ENCODE assay signal across 12 cellular contexts in the genomic region with DNA sequence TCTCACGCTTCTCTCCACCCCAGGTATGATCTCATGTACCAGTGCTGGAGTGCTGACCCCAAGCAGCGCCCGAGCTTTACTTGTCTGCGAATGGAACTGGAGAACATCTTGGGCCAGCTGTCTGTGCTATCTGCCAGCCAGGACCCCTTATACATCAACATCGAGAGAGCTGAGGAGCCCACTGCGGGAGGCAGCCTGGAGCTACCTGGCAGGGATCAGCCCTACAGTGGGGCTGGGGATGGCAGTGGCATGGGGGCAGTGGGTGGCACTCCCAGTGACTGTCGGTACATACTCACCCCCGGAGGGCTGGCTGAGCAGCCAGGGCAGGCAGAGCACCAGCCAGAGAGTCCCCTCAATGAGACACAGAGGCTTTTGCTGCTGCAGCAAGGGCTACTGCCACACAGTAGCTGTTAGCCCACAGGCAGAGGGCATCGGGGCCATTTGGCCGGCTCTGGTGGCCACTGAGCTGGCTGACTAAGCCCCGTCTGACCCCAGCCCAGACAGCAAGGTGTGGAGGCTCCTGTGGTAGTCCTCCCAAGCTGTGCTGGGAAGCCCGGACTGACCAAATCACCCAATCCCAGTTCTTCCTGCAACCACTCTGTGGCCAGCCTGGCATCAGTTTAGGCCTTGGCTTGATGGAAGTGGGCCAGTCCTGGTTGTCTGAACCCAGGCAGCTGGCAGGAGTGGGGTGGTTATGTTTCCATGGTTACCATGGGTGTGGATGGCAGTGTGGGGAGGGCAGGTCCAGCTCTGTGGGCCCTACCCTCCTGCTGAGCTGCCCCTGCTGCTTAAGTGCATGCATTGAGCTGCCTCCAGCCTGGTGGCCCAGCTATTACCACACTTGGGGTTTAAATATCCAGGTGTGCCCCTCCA. TPM values are rescaled to one million over a fixed set of nuclear protein-coding genes. Genes with fewer than 3 reads are reported as not detected.
DNase-seq lines count a peak whose midpoint lies in the region; ATAC-seq and TF ChIP-seq lines count a peak whose summit lies in the region.
"Had no signal": no experiment of that assay in that cellular context is flagged by ENCODE, and none has a peak within 500 bp of the region (broad histone marks: within the 10 kb centered on the region; RNA-seq: fewer than 3 reads in every experiment).

No MANE protein-coding gene starts in this region.

- no TSS peak for BruUV-seq in Calu3 (replicated peaks; lab: Mats Ljungman, UMichigan)

- no peaks in the 10 kb centered on the region for H3K27me3 Mint-ChIP-seq in Calu3 (ENCODE audit: unreplicated experiment)
- H3K27me3 Mint-ChIP-seq: brain had no signal

- no peaks in the 10 kb centered on the region for H3K9me3 ChIP-seq in HAP-1

- in situ Hi-C loops in HAP-1 (cut with MboI; ENCODE audit: low sequenced_read_pairs): no loop called here

- peak in 11 of 14 donors; percentile 19 to 65 (median 48) for DNase-seq in C1 segment of cervical spinal cord (lab: John Stamatoyannopoulos, UW)
- peak; percentile 57 for DNase-seq in NCI-H2196 (lab: John Stamatoyannopoulos, UW; ENCODE audit: unreplicated experiment)
- peak; percentile 42 for DNase-seq in foreskin melanocyte
- no peak for DNase-seq in omental fat pad (ENCODE audit: low spot score)
- no peak for DNase-seq in NCI-H82 (lab: John Stamatoyannopoulos, UW)
- no peak for DNase-seq in HAP-1 (ENCODE audit: low spot score in 2 of 2)
- no peak for DNase-seq in Calu3
- no peak for DNase-seq in HuH-7 (ENCODE audit: low spot score)
- DNase-seq: naive thymus-derived CD4-positive, alpha-beta T cell; NCI-H526 treated with DMSO at 0.1 percent for 48 hours had no signal

- no peak overlapping the region for H3K27ac Mint-ChIP-seq in Calu3 (ENCODE audit: unreplicated experiment)
- H3K27ac Mint-ChIP-seq: naive thymus-derived CD4-positive, alpha-beta T cell had no signal

- TF ChIP-seq CTCF in omental fat pad (IDR thresholded peaks at IDR 0.05): no peak
- TF ChIP-seq CTCF in Calu3 (IDR thresholded peaks at IDR 0.05; ENCODE audit: unreplicated experiment): no peak

- no peaks in the 10 kb centered on the region for H3K9me3 Mint-ChIP-seq in Calu3 (ENCODE audit: low read depth, unreplicated experiment)
- H3K9me3 Mint-ChIP-seq: brain had no signal

- ATAC-seq in omental fat pad (ENCODE audit: low FRiP score): peak; percentile 34
- ATAC-seq: naive thymus-derived CD4-positive, alpha-beta T cell had no signal

- H3K36me3 ChIP-seq in HAP-1 (replicated peaks): peaks cover 39% of the 10 kb centered on the region

- H3K4me3 ChIP-seq in HAP-1: no peak overlapping the region
- H3K4me3 ChIP-seq: SK-N-MC had no signal

- no peaks in the 10 kb centered on the region for H3K4me1 ChIP-seq in HAP-1

- no peaks in the 10 kb centered on the region for H3K36me3 Mint-ChIP-seq in Calu3 (ENCODE audit: insufficient read depth, unreplicated experiment)
- H3K36me3 Mint-ChIP-seq: naive thymus-derived CD4-positive, alpha-beta T cell had no signal

- no peak overlapping the region for H3K4me3 Mint-ChIP-seq in Calu3 (ENCODE audit: low read depth, unreplicated experiment)
- H3K4me3 Mint-ChIP-seq: brain; naive thymus-derived CD4-positive, alpha-beta T cell had no signal

- CTCF ChIA-PET in Calu3 (lab: Charles Lee): interaction anchor here (0.5 to 0.6 kb wide), 2 partner anchors 25 to 156 kb away, joined by 4 to 6 read pairs; no protein-coding TSS in a partner anchor

- no peaks in the 10 kb centered on the region for H3K27me3 ChIP-seq in HAP-1 (ENCODE audit: low read depth)

- intact Hi-C loops in Calu3 (cut with micrococcal nuclease; ENCODE audit: unreplicated experiment): no loop called here

- no peaks in the 10 kb centered on the region for H3K4me1 Mint-ChIP-seq in Calu3 (ENCODE audit: low read depth, unreplicated experiment)
- H3K4me1 Mint-ChIP-seq: brain; naive thymus-derived CD4-positive, alpha-beta T cell had no signal

RNA-seq across cellular contexts. Expression of a gene that starts 19.1 kb away (rescaled TPM):
- total RNA-seq in omental fat pad: 10 to 100 TPM; 13.4 to 59.9 (median 40.6) TPM
- total RNA-seq in Calu3 (2022): 5.5 and 8.1 TPM in 2 replicates

RNA-seq across cellular contexts. Expression of a gene that starts 34.0 kb away (rescaled TPM):
- total RNA-seq in omental fat pad (10 to 100 TPM; 16.4 to 29.1 (median 20.3) TPM), Calu3 (2022) (33.3 and 35.4 TPM in 2 replicates)

Comparison
In these comparisons a context has a peak if more than half of its experiments do, and no peak if none do; other contexts are left out.
1. DNase-seq: peak in C1 segment of cervical spinal cord (11 of 14), NCI-H2196 (single experiment) and foreskin melanocyte (single experiment); none in omental fat pad (single experiment), NCI-H82 (single experiment), HAP-1 (0 of 2), Calu3 (single experiment) and HuH-7 (single experiment).